In genomic region chr20:32535953-32536823, GRCh38 we compare ENCODE assay signal across 8 cellular contexts. TPM values are rescaled to one million over a fixed set of nuclear protein-coding genes. Genes with fewer than 3 reads are reported as not detected.
A peak's percentile ranks its signal among the peaks of the same experiment; 100 is the strongest.
DNase-seq lines count a peak whose midpoint lies in the region; ATAC-seq, FAIRE-seq and TF ChIP-seq lines count a peak whose summit lies in the region.

No MANE protein-coding gene starts in this region.

- H3K27ac ChIP-seq in A549 (peak overlapping the region in 1 of 2 experiments; percentile 70; a peak in 4 of 6 replicates), Panc1 (ENCODE audit: low read length) (no peak overlapping the region), gastroesophageal sphincter (peak overlapping the region in 2 of 4 donors; percentile 35 to 62)

- ATAC-seq in A549, result peak; percentile 55 to 72
- ATAC-seq in GM18907 (IDR thresholded peaks at IDR 0.05; ENCODE audit: unreplicated experiment), result peak; percentile 48
- ATAC-seq in Panc1, result peak; percentile 79
- ATAC-seq in gastroesophageal sphincter, result peak; percentile 32

- H3K4me3 ChIP-seq in A549 (peak overlapping the region; percentile 54), Panc1 (ENCODE audit: low read depth in 2 of 2, low read length in 2 of 2) (peak overlapping the region; percentile 43 to 54), gastroesophageal sphincter (peak overlapping the region; percentile 29 to 56)

- FAIRE-seq in A549 (lab: Jason Lieb, UNC), result no peak

- H3K27me3 ChIP-seq in Panc1 (ENCODE audit: control insufficient read depth, insufficient read depth, low read length) (no peaks in the 10 kb centered on the region), gastroesophageal sphincter (peaks cover 19% of the 10 kb centered on the region)

- peak overlapping the region; percentile 95 for H3K4me2 ChIP-seq in A549

- POLR2A ChIA-PET in A549 (lab: Yijun Ruan, JAX), result no interaction called here
- POLR2A ChIA-PET in Panc1 (lab: Charles Lee), result interaction anchor here (0.7 kb wide), 1 partner anchor 51 kb away, joined by 3 read pairs; no protein-coding TSS in a partner anchor

- intact Hi-C loops in Panc1 (cut with micrococcal nuclease; ENCODE audit: unreplicated experiment), result no loop called here

- 9% methylated on average over 13 of the region's 68 CpGs for WGBS in A549 (ENCODE audit: missing lambda C conversion rate)
- 0% methylated on average over 16 of the region's 68 CpGs; no CpG with 5 or more reads in 1 of the 2 donors for WGBS in gastroesophageal sphincter (ENCODE audit: low coverage in 1 of 2), 2 donors

- no peaks in the 10 kb centered on the region for H3K9me3 ChIP-seq in A549
- no peaks in the 10 kb centered on the region for H3K9me3 ChIP-seq in Panc1 (ENCODE audit: control insufficient read depth, insufficient read depth, low read depth, low read length)
- no peaks in the 10 kb centered on the region for H3K9me3 ChIP-seq in gastroesophageal sphincter

- CTCF ChIA-PET in A549 (lab: Yijun Ruan, JAX) (interaction anchor here (0.9 to 2.0 kb wide), 5 partner anchors 8 to 109 kb away, joined by 3 to 12 read pairs (median 5); no protein-coding TSS in a partner anchor), Panc1 (lab: Charles Lee) (interaction anchor here (0.5 to 0.6 kb wide), 2 partner anchors 155 to 242 kb away, joined by 3 to 5 read pairs; no protein-coding TSS in a partner anchor)

- in situ Hi-C loops in Panc1 (cut with HindIII; ENCODE audit: low pct_unique_long_range_greater_than_20kb, low sequenced_read_pairs), result no loop called here

- no peak for TF ChIP-seq POLR2A in A549 (IDR thresholded peaks at IDR 0.05; ENCODE audit: low read length)
- no peak for TF ChIP-seq POLR2A in gastroesophageal sphincter (IDR thresholded peaks at IDR 0.05)

- TF ChIP-seq EP300 in A549 (IDR thresholded peaks at IDR 0.05) (no peak), Ishikawa (IDR thresholded peaks at IDR 0.05; ENCODE audit: borderline replicate concordance) (no peak), gastroesophageal sphincter (IDR thresholded peaks at IDR 0.05) (no peak)

- H3K36me3 ChIP-seq in Panc1 (ENCODE audit: control insufficient read depth, insufficient read depth, low read length), result no peaks in the 10 kb centered on the region
- H3K36me3 ChIP-seq in gastroesophageal sphincter, result no peaks in the 10 kb centered on the region

- TF ChIP-seq RAD21 in A549 (conservative IDR thresholded peaks at IDR 0.05 in 1 of 2, IDR thresholded peaks at IDR 0.05 in 1 of 2) (no peak), Ishikawa (IDR thresholded peaks at IDR 0.05; ENCODE audit: low read depth) (no peak)

- BruUV-seq in Panc1 (replicated peaks; lab: Mats Ljungman, UMichigan), result no TSS peak

- peaks cover 9% of the 10 kb centered on the region; the same call in 2 of the 3 replicates for H3K4me1 ChIP-seq in A549
- H3K4me1 ChIP-seq in Panc1 (ENCODE audit: control insufficient read depth, insufficient read depth, low read length), result peaks cover 7% of the 10 kb centered on the region; the same call in 1 of the 2 replicates
- H3K4me1 ChIP-seq in gastroesophageal sphincter, result peaks cover 0 to 43% (median 10%) of the 10 kb centered on the region in 3 donors

- peak; percentile 41 to 44 for DNase-seq in A549 (ENCODE audit: low read depth in 1 of 2, low spot score in 1 of 2)
- DNase-seq in Panc1 (ENCODE audit: low read depth, low spot score), result no peak
- peak; percentile 86 for DNase-seq in activated effector memory CD4-positive, alpha-beta T cell treated with Interleukin-2 at 50 U/mL for 16 hours
- peak; percentile 43 for DNase-seq in occipital lobe (lab: John Stamatoyannopoulos, UW)
- DNase-seq in ureter (ENCODE audit: low spot score), result peak; percentile 65

- no peak for TF ChIP-seq CTCF in A549 (IDR thresholded peaks at IDR 0.05)
- TF ChIP-seq CTCF in Panc1 (IDR thresholded peaks at IDR 0.05), result no peak
- TF ChIP-seq CTCF in gastroesophageal sphincter (IDR thresholded peaks at IDR 0.05), result no peak

TF ChIP-seq in A549, 52 proteins besides CTCF, POLR2A, EP300 and RAD21:
- no peak for TF ChIP-seq KDM5A (IDR thresholded peaks at IDR 0.05)
- no peak for TF ChIP-seq FOXS1 (CRISPR knock-in tag; IDR thresholded peaks at IDR 0.05)

TF ChIP-seq in Ishikawa, 13 proteins besides CTCF, POLR2A, EP300 and RAD21:
- TF ChIP-seq CEBPB (IDR thresholded peaks at IDR 0.05), result no peak
- TF ChIP-seq USF1 (IDR thresholded peaks at IDR 0.05), result no peak
- TF ChIP-seq, protein P1, sequence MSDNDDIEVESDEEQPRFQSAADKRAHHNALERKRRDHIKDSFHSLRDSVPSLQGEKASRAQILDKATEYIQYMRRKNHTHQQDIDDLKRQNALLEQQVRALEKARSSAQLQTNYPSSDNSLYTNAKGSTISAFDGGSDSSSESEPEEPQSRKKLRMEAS (IDR thresholded peaks at IDR 0.05), result no peak
- no peak for TF ChIP-seq REST (IDR thresholded peaks at IDR 0.05; ENCODE audit: low read depth)
- peak; percentile 15; the same call in 1 of the 2 replicates for TF ChIP-seq TCF12 (IDR thresholded peaks at IDR 0.05; ENCODE audit: low read depth)
- 0 out of 2 replicates have a peak, but pooled peaks have one; percentile 56 for TF ChIP-seq ZBTB7A (IDR thresholded peaks at IDR 0.05; ENCODE audit: low read depth)
- no peak for TF ChIP-seq CREB1 (IDR thresholded peaks at IDR 0.05; ENCODE audit: low read depth)
- TF ChIP-seq EGR1 (IDR thresholded peaks at IDR 0.05), result no peak
- TF ChIP-seq NFIC (IDR thresholded peaks at IDR 0.05), result no peak
- no peak for TF ChIP-seq FOXM1 (IDR thresholded peaks at IDR 0.05; ENCODE audit: borderline replicate concordance, low read depth)
- TF ChIP-seq TAF1 (IDR thresholded peaks at IDR 0.05; ENCODE audit: low read depth), result no peak
- TF ChIP-seq YY1 (IDR thresholded peaks at IDR 0.05; ENCODE audit: low read depth), result no peak
- TF ChIP-seq TEAD4 (IDR thresholded peaks at IDR 0.05), result no peak
TF ChIP-seq in Ishikawa: peak in this region for 2.

RNA-seq across cellular contexts. Expression of gene NOL4L, which starts 48.9 kb away (rescaled TPM):
- polyA plus RNA-seq in A549 (2011; rRNA removed), result 9.5 and 10.2 TPM in 2 replicates
- 13.2 and 16.4 TPM in 2 replicates for polyA plus RNA-seq in A549 (2012; cell fraction: cytosol; rRNA removed)
- 27.6 and 32.9 TPM in 2 replicates for polyA plus RNA-seq in A549 (2012; cell fraction: nucleus; rRNA removed)
- polyA plus RNA-seq in A549 (2017; fragmentation: RNase III; extraction: RNeasy Plus Mini Kit Qiagen cat#74134 plus additional on column Dnase treatment), result 11.8 to 13.8 TPM (median 11.8 TPM) in 3 replicates
- polyA minus RNA-seq in A549 (2011; rRNA and poly(A)+ RNA removed), result 10.0 and 15.0 TPM in 2 replicates
- 21.6 TPM for total RNA-seq in Panc1 (2021; ENCODE audit: unreplicated experiment)
- 26.3 TPM for polyA plus RNA-seq in Panc1 (2012; ENCODE audit: insufficient read length)
- 10 to 100 TPM in 2 of 4 donors, 1 to 10 TPM in 2; 9.0 to 14.7 (median 10.8) TPM for total RNA-seq in gastroesophageal sphincter
- 12.2 TPM for total RNA-seq in occipital lobe
- 40.7 TPM for total RNA-seq in ureter
